ENCODE assay signal across 8 cellular contexts in the genomic region with DNA sequence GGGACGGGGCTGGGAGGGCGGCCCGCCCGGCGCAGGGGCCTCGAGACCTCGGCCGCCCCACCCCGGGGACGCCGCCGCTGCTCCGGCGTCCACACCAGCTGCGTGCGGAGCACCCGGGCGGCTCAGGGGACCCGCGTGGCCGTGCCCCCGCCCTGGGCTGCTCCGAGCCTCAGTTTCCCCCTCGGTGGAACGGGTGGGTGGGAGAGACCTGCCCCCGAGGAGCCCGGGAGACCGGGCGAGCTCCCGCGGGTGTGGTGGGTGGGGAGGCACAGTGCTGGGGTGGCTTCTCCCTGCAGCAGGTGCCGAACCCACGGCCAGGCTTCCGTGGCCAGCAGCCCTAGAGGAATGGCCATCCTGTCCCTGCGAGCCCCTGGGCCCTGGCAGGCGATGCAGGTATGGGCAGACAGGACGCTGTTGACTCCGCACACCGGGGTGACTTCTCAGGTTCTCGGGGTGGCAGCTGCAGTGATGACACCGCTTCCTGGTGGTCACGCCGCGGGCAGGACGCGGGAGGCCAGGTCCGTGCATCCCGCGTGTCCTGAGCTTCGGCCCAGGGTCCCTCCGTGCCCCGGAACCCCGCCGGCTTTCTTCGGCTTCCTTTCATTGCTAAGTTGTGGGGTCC. TPM values are rescaled to one million over a fixed set of nuclear protein-coding genes. Genes with fewer than 3 reads are reported as not detected.
DNase-seq lines count a peak whose midpoint lies in the region; ATAC-seq lines count a peak whose summit lies in the region.

No MANE protein-coding gene starts in this region.

- no peaks in the 10 kb centered on the region for H3K4me1 ChIP-seq in iPS-18a (ENCODE audit: control insufficient read depth, low read depth, low read length)

- peak in 1 of 2 donors; percentile 41 for ATAC-seq in activated T-cell treated with anti-CD3 and anti-CD28 coated beads, Interleukin-2, amount 50 U/mL, for 72 hours (replicated peaks in 1 of 2)
- no peak for ATAC-seq in stimulated activated naive B cell treated with anti-CD40 and anti-IgM and Interleukin-4, amounts not matched to agents 10 μg/mL and 1 μg/mL and 100 μg/mL, for 72 hours (replicated peaks)
- ATAC-seq in HG02852 (IDR thresholded peaks at IDR 0.05; ENCODE audit: unreplicated experiment), result no peak
- ATAC-seq in activated CD4-positive, CD25-positive, alpha-beta regulatory T cell treated with anti-CD3 and anti-CD28 coated beads, Interleukin-2, amount 50 U/mL, for 24 hours, result no peak

- no peaks in the 10 kb centered on the region for H3K9me3 ChIP-seq in iPS-18a (ENCODE audit: control insufficient read depth, low read depth, low read length)

- no peaks in the 10 kb centered on the region for H3K9me3 Mint-ChIP-seq in activated T-cell treated with anti-CD3 and anti-CD28 coated beads, Interleukin-2, amount 50 U/mL, for 72 hours
- peaks cover 0 to 2% of the 10 kb centered on the region in 2 donors for H3K9me3 Mint-ChIP-seq in stimulated activated naive B cell treated with anti-CD40 and anti-IgM and Interleukin-4, amounts not matched to agents 10 μg/mL and 1 μg/mL and 100 μg/mL, for 72 hours

- H3K4me3 Mint-ChIP-seq in activated T-cell treated with anti-CD3 and anti-CD28 coated beads, Interleukin-2, amount 50 U/mL, for 72 hours, result peak overlapping the region; percentile 86 to 87
- H3K4me3 Mint-ChIP-seq in stimulated activated naive B cell treated with anti-CD40 and anti-IgM and Interleukin-4, amounts not matched to agents 10 μg/mL and 1 μg/mL and 100 μg/mL, for 72 hours, result peak overlapping the region; percentile 86

- H3K27ac Mint-ChIP-seq in activated T-cell treated with anti-CD3 and anti-CD28 coated beads, Interleukin-2, amount 50 U/mL, for 72 hours, result no peak overlapping the region
- H3K27ac Mint-ChIP-seq in stimulated activated naive B cell treated with anti-CD40 and anti-IgM and Interleukin-4, amounts not matched to agents 10 μg/mL and 1 μg/mL and 100 μg/mL, for 72 hours, result peak overlapping the region; percentile 90

- no peaks in the 10 kb centered on the region for H3K36me3 Mint-ChIP-seq in activated T-cell treated with anti-CD3 and anti-CD28 coated beads, Interleukin-2, amount 50 U/mL, for 72 hours (ENCODE audit: insufficient read depth in 2 of 2)
- H3K36me3 Mint-ChIP-seq in stimulated activated naive B cell treated with anti-CD40 and anti-IgM and Interleukin-4, amounts not matched to agents 10 μg/mL and 1 μg/mL and 100 μg/mL, for 72 hours, result peaks cover 6% of the 10 kb centered on the region in 2 donors

- peaks cover 24% of the 10 kb centered on the region for H3K27me3 Mint-ChIP-seq in activated T-cell treated with anti-CD3 and anti-CD28 coated beads, Interleukin-2, amount 50 U/mL, for 72 hours (ENCODE audit: low read depth)
- H3K27me3 Mint-ChIP-seq in stimulated activated naive B cell treated with anti-CD40 and anti-IgM and Interleukin-4, amounts not matched to agents 10 μg/mL and 1 μg/mL and 100 μg/mL, for 72 hours, result no peaks in the 10 kb centered on the region

- peaks cover 35% of the 10 kb centered on the region for H3K27me3 ChIP-seq in iPS-18a (ENCODE audit: control insufficient read depth, insufficient read depth, low read length)

- peak; percentile 32 for DNase-seq in DMS53 (lab: John Stamatoyannopoulos, UW)
- DNase-seq in DMS53 treated with DMSO at 0.1 percent for 48 hours (lab: John Stamatoyannopoulos, UW; ENCODE audit: unreplicated experiment), result no peak
- DNase-seq in activated T-cell treated with anti-CD3 and anti-CD28 coated beads, Interleukin-2, amount 50 U/mL, for 72 hours, result peak in 1 of 2 donors; percentile 9
- no peak for DNase-seq in stimulated activated naive B cell treated with anti-CD40 and anti-IgM and Interleukin-4, amounts not matched to agents 10 μg/mL and 1 μg/mL and 100 μg/mL, for 72 hours
- no peak for DNase-seq in foreskin melanocyte

- H3K4me3 ChIP-seq in iPS-18a (ENCODE audit: low read length), result peak overlapping the region; percentile 51

- no peak overlapping the region for H3K9ac ChIP-seq in iPS-18a (ENCODE audit: low read length)

- no peaks in the 10 kb centered on the region for H3K36me3 ChIP-seq in iPS-18a (ENCODE audit: control insufficient read depth, low read depth, low read length)

- peaks cover 20% of the 10 kb centered on the region for H3K4me1 Mint-ChIP-seq in activated T-cell treated with anti-CD3 and anti-CD28 coated beads, Interleukin-2, amount 50 U/mL, for 72 hours (ENCODE audit: low read depth)
- H3K4me1 Mint-ChIP-seq in stimulated activated naive B cell treated with anti-CD40 and anti-IgM and Interleukin-4, amounts not matched to agents 10 μg/mL and 1 μg/mL and 100 μg/mL, for 72 hours, result peaks cover 59 to 82% of the 10 kb centered on the region in 2 donors

- H3K27ac ChIP-seq in iPS-18a (ENCODE audit: low read length), result no peak overlapping the region

RNA-seq across cellular contexts. Expression of a gene that starts 0.7 kb away (rescaled TPM):
- total RNA-seq in activated T-cell treated with anti-CD3 and anti-CD28 coated beads, Interleukin-2, amount 50 U/mL, for 72 hours, result 10 to 100 TPM; 22.5 to 23.8 TPM

RNA-seq across cellular contexts. Expression of a gene that starts 26.1 kb away (rescaled TPM):
- total RNA-seq in activated T-cell treated with anti-CD3 and anti-CD28 coated beads, Interleukin-2, amount 50 U/mL, for 72 hours, result 1 to 10 TPM; 1.3 to 2.7 TPM

RNA-seq across cellular contexts. Expression of a gene that starts 30.6 kb away (rescaled TPM):
- 10 to 100 TPM in 1 of 2 donors, 1 to 10 TPM in 1; 7.6 to 15.2 TPM for total RNA-seq in activated T-cell treated with anti-CD3 and anti-CD28 coated beads, Interleukin-2, amount 50 U/mL, for 72 hours
